Comparison of ENCODE assay signal across 1 cellular context in the genomic region with DNA sequence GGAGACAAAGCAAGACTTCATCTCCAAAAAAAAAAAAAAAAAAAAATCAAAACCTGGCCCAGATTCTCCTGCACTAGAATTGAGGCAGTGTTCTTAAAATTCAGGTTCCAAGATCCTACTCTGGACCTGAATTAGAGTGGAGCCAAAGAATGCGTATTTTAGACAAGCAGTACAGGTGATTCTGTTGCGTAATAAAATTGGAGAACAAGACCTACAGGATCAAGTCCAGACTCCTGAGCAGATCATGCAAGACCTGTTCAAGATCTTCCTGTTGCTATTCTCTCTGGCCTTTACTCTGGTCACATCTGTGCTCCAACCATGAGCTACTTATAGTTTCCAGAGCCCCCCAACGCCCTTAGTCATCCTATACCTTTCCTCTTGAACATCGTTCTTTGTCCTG.
TF ChIP-seq lines count a peak whose summit lies in the region.

No MANE protein-coding gene starts in this region.

TF ChIP-seq in K562, 482 proteins besides CTCF, POLR2A, EP300 and RAD21 (continued from another document):
- TF ChIP-seq, protein P1, sequence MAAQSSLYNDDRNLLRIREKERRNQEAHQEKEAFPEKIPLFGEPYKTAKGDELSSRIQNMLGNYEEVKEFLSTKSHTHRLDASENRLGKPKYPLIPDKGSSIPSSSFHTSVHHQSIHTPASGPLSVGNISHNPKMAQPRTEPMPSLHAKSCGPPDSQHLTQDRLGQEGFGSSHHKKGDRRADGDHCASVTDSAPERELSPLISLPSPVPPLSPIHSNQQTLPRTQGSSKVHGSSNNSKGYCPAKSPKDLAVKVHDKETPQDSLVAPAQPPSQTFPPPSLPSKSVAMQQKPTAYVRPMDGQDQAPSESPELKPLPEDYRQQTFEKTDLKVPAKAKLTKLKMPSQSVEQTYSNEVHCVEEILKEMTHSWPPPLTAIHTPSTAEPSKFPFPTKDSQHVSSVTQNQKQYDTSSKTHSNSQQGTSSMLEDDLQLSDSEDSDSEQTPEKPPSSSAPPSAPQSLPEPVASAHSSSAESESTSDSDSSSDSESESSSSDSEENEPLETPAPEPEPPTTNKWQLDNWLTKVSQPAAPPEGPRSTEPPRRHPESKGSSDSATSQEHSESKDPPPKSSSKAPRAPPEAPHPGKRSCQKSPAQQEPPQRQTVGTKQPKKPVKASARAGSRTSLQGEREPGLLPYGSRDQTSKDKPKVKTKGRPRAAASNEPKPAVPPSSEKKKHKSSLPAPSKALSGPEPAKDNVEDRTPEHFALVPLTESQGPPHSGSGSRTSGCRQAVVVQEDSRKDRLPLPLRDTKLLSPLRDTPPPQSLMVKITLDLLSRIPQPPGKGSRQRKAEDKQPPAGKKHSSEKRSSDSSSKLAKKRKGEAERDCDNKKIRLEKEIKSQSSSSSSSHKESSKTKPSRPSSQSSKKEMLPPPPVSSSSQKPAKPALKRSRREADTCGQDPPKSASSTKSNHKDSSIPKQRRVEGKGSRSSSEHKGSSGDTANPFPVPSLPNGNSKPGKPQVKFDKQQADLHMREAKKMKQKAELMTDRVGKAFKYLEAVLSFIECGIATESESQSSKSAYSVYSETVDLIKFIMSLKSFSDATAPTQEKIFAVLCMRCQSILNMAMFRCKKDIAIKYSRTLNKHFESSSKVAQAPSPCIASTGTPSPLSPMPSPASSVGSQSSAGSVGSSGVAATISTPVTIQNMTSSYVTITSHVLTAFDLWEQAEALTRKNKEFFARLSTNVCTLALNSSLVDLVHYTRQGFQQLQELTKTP (IDR thresholded peaks at IDR 0.05; ENCODE audit: low read depth in 1 of 2, partially characterized antibody in 2 of 2): no peak
- TF ChIP-seq WHSC1 (IDR thresholded peaks at IDR 0.05; ENCODE audit: low read length): no peak
- no peak for TF ChIP-seq NFATC3 (IDR thresholded peaks at IDR 0.05)
- TF ChIP-seq ZNF764 (CRISPR knock-in tag; IDR thresholded peaks at IDR 0.05; ENCODE audit: low read depth): no peak
- no peak for TF ChIP-seq ZFX (CRISPR knock-in tag; IDR thresholded peaks at IDR 0.05)
- no peak for TF ChIP-seq MAFK (IDR thresholded peaks at IDR 0.05; ENCODE audit: low read length)
- TF ChIP-seq, protein P2, sequence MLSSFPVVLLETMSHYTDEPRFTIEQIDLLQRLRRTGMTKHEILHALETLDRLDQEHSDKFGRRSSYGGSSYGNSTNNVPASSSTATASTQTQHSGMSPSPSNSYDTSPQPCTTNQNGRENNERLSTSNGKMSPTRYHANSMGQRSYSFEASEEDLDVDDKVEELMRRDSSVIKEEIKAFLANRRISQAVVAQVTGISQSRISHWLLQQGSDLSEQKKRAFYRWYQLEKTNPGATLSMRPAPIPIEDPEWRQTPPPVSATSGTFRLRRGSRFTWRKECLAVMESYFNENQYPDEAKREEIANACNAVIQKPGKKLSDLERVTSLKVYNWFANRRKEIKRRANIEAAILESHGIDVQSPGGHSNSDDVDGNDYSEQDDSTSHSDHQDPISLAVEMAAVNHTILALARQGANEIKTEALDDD (IDR thresholded peaks at IDR 0.05): no peak
- TF ChIP-seq CEBPG (CRISPR knock-in tag; IDR thresholded peaks at IDR 0.05): peak; percentile 33; the same call in 1 of the 2 replicates
- TF ChIP-seq CEBPG (tag; conservative IDR thresholded peaks at IDR 0.05 in 1 of 2, IDR thresholded peaks at IDR 0.05 in 1 of 2): peak; percentile 68 to 82
- TF ChIP-seq SMAD3 (CRISPR knock-in tag; conservative IDR thresholded peaks at IDR 0.05): no peak
- TF ChIP-seq, protein P3, sequence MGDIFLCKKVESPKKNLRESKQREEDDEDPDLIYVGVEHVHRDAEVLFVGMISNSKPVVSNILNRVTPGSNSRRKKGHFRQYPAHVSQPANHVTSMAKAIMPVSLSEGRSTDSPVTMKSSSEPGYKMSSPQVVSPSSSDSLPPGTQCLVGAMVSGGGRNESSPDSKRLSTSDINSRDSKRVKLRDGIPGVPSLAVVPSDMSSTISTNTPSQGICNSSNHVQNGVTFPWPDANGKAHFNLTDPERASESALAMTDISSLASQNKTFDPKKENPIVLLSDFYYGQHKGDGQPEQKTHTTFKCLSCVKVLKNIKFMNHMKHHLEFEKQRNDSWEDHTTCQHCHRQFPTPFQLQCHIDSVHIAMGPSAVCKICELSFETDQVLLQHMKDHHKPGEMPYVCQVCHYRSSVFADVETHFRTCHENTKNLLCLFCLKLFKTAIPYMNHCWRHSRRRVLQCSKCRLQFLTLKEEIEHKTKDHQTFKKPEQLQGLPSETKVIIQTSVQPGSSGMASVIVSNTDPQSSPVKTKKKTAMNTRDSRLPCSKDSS (IDR thresholded peaks at IDR 0.05; ENCODE audit: low read depth, partially characterized antibody): no peak
- peak; percentile 88 for TF ChIP-seq CEBPB (tag; IDR thresholded peaks at IDR 0.05)
- no peak for TF ChIP-seq PHF8 (IDR thresholded peaks at IDR 0.05; ENCODE audit: borderline replicate concordance, low read length)
- TF ChIP-seq, protein P4, sequence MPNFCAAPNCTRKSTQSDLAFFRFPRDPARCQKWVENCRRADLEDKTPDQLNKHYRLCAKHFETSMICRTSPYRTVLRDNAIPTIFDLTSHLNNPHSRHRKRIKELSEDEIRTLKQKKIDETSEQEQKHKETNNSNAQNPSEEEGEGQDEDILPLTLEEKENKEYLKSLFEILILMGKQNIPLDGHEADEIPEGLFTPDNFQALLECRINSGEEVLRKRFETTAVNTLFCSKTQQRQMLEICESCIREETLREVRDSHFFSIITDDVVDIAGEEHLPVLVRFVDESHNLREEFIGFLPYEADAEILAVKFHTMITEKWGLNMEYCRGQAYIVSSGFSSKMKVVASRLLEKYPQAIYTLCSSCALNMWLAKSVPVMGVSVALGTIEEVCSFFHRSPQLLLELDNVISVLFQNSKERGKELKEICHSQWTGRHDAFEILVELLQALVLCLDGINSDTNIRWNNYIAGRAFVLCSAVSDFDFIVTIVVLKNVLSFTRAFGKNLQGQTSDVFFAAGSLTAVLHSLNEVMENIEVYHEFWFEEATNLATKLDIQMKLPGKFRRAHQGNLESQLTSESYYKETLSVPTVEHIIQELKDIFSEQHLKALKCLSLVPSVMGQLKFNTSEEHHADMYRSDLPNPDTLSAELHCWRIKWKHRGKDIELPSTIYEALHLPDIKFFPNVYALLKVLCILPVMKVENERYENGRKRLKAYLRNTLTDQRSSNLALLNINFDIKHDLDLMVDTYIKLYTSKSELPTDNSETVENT (CRISPR knock-in tag; IDR thresholded peaks at IDR 0.05): no peak
- no peak for TF ChIP-seq STAG1 (CRISPR knock-in tag; IDR thresholded peaks at IDR 0.05; ENCODE audit: borderline replicate concordance)
- TF ChIP-seq TCF7L2 (IDR thresholded peaks at IDR 0.05; ENCODE audit: low read depth, low read length): no peak
